In the genomic region with DNA sequence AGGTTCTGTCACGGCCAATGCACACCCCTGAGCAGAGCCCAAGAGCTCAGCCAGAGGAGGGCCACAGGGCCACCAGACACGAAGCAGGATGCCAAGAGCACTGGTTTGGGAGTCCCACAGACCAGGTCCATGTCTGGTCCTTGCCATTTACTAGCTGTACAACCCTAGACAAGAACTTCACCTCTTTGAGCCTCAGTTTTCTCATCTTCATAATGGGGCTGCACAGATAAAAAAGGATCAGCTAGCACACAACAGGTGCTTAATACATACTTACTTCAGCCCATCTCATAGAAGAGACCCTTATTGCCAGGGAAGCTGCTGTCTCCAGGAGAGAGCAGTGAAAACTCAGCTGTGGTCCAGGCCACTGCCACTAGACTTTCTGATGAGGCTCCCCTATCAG, we compare ENCODE assay signal across 31 cellular contexts.
"Had no signal": no experiment of that assay in that cellular context is flagged by ENCODE, and none has a peak within 500 bp of the region (broad histone marks: within the 10 kb centered on the region; RNA-seq: fewer than 3 reads in every experiment).

No MANE protein-coding gene starts in this region.

- H3K4me1 Mint-ChIP-seq: mesothelial cell of epicardium; stimulated activated effector memory CD8-positive, alpha-beta T cell treated with anti-CD3 and anti-CD28 coated beads, Interleukin-12 subunit alpha, Interleukin-12 subunit beta, amount 100 ng/mL, for 72 hours had no signal

- H3K27ac Mint-ChIP-seq: mesothelial cell of epicardium; natural killer cell treated with Interleukin-12 subunit alpha and Interleukin-12 subunit beta and Interleukin-15 and Interleukin-18, amount 100 ng/mL, for 72 hours; stimulated activated effector memory CD8-positive, alpha-beta T cell treated with anti-CD3 and anti-CD28 coated beads, Interleukin-12 subunit alpha, Interleukin-12 subunit beta, amount 100 ng/mL, for 72 hours; stimulated activated naive CD8-positive, alpha-beta T cell treated with anti-CD3 and anti-CD28 coated beads, Interleukin-15, Interleukin-2, amounts not matched to agents 100 ng/mL and 50 ng/mL, for 24 hours had no signal

- H3K27me3 ChIP-seq: ovary, tibial nerve, upper lobe of left lung had no signal

- DNase-seq: cortex of kidney; effector memory CD8-positive, alpha-beta T cell; erythroblast; esophagus squamous epithelium; foreskin melanocyte; glutamatergic neuron; heart right ventricle; hippocampal formation; left cardiac atrium; mesenchymal stem cell; naive B cell; nucleus accumbens; ovary; retina; stimulated activated CD4-positive, alpha-beta T cell treated with anti-CD3 and anti-CD28 coated beads, Interleukin-2, amount 100 ng/mL, for 24 hours; stimulated activated CD4-positive, alpha-beta T cell treated with anti-CD3 and anti-CD28 coated beads, Interleukin-4, amount 100 ng/mL, for 24 hours; upper lobe of left lung had no signal

- H3K36me3 Mint-ChIP-seq: mesothelial cell of epicardium; natural killer cell treated with Interleukin-12 subunit alpha and Interleukin-12 subunit beta and Interleukin-15 and Interleukin-18, amount 100 ng/mL, for 72 hours; stimulated activated effector memory CD8-positive, alpha-beta T cell treated with anti-CD3 and anti-CD28 coated beads, Interleukin-12 subunit alpha, Interleukin-12 subunit beta, amount 100 ng/mL, for 72 hours had no signal

- H3K4me3 Mint-ChIP-seq: effector memory CD8-positive, alpha-beta T cell; mesothelial cell of epicardium; naive B cell; natural killer cell treated with Interleukin-12 subunit alpha and Interleukin-12 subunit beta and Interleukin-15 and Interleukin-18, amount 100 ng/mL, for 72 hours; neural crest cell; stimulated activated effector memory CD8-positive, alpha-beta T cell treated with anti-CD3 and anti-CD28 coated beads, Interleukin-12 subunit alpha, Interleukin-12 subunit beta, amount 100 ng/mL, for 72 hours; stimulated activated naive CD8-positive, alpha-beta T cell treated with anti-CD3 and anti-CD28 coated beads, Interleukin-15, Interleukin-2, amounts not matched to agents 100 ng/mL and 50 ng/mL, for 24 hours had no signal

- FAIRE-seq: endometrium, islet of Langerhans, urothelium cell line had no signal

- H3K4me1 ChIP-seq: left lung, tibial nerve, upper lobe of left lung had no signal

- H3K36me3 ChIP-seq: esophagus squamous epithelium, heart right ventricle, left lung, ovary, thoracic aorta, upper lobe of left lung had no signal

- ATAC-seq: effector memory CD8-positive, alpha-beta T cell; heart right ventricle; left cardiac atrium; left lung; mucosa of descending colon; natural killer cell treated with Interleukin-12 subunit alpha and Interleukin-12 subunit beta and Interleukin-15 and Interleukin-18, amount 100 ng/mL, for 72 hours; sciatic nerve; stimulated activated effector memory CD8-positive, alpha-beta T cell treated with anti-CD3 and anti-CD28 coated beads, Interleukin-12 subunit alpha, Interleukin-12 subunit beta, amount 100 ng/mL, for 72 hours had no signal

- H3K9me3 Mint-ChIP-seq: natural killer cell treated with Interleukin-12 subunit alpha and Interleukin-12 subunit beta and Interleukin-15 and Interleukin-18, amount 100 ng/mL, for 72 hours; neural crest cell; stimulated activated effector memory CD8-positive, alpha-beta T cell treated with anti-CD3 and anti-CD28 coated beads, Interleukin-12 subunit alpha, Interleukin-12 subunit beta, amount 100 ng/mL, for 72 hours; stimulated activated naive CD8-positive, alpha-beta T cell treated with anti-CD3 and anti-CD28 coated beads, Interleukin-15, Interleukin-2, amounts not matched to agents 100 ng/mL and 50 ng/mL, for 24 hours had no signal

- H3K27ac ChIP-seq: esophagus squamous epithelium, heart right ventricle, left lung, ovary, thoracic aorta, tibial nerve, upper lobe of left lung had no signal

- H3K4me3 ChIP-seq: esophagus squamous epithelium, heart right ventricle, left lung, lung, mucosa of descending colon, ovary, thoracic aorta, tibial nerve, upper lobe of left lung had no signal

- H3K9me3 ChIP-seq: mucosa of descending colon, ovary had no signal
